10 cellular contexts compared by ENCODE assay signal in genomic region chr13:40438999-40439797, GRCh38.
DNase-seq lines count a peak whose midpoint lies in the region; ATAC-seq, FAIRE-seq and TF ChIP-seq lines count a peak whose summit lies in the region.
"Had no signal": no experiment of that assay in that cellular context is flagged by ENCODE, and none has a peak within 500 bp of the region (broad histone marks: within the 10 kb centered on the region; RNA-seq: fewer than 3 reads in every experiment).

No MANE protein-coding gene starts in this region.

- 59 to 61% methylated on average over 12 of the region's 12 CpGs for WGBS in lower leg skin, 2 donors

- TF ChIP-seq CTCF in kidney (IDR thresholded peaks at IDR 0.05; ENCODE audit: borderline replicate concordance, extremely low read depth, insufficient read depth) (no peak), lower leg skin (IDR thresholded peaks at IDR 0.05) (no peak)

- peak overlapping the region; percentile 35 to 78 for H3K27ac ChIP-seq in kidney (ENCODE audit: low read depth in 2 of 2, low read length in 2 of 2)
- H3K27ac ChIP-seq: HL-60 had no signal

- H3K4me3 ChIP-seq in adipocyte (ENCODE audit: low read length) (peak overlapping the region; percentile 72), kidney (ENCODE audit: low read length in 2 of 2) (peak overlapping the region; percentile 22 to 23), lower leg skin (ENCODE audit: low read depth, poor library complexity, severe bottlenecking) (no peak overlapping the region), H7 (ENCODE audit: insufficient read depth, low read depth, low read length) (no peak overlapping the region)

- intact Hi-C loops in kidney (cut with DNase I) (no loop called here), lower leg skin (cut with DNase I; ENCODE audit: low total_unique reads) (no loop called here)

- no peak for FAIRE-seq in kidney (lab: Jason Lieb, UNC)
- FAIRE-seq in RCC 7860 (lab: Jason Lieb, UNC): no peak

- H3K9ac ChIP-seq in adipocyte (ENCODE audit: low read length) (peak overlapping the region; percentile 91), kidney (ENCODE audit: low read length in 2 of 2) (peak overlapping the region in 1 of 2 donors; percentile 52)

- H3K4me1 ChIP-seq in adipocyte (ENCODE audit: control insufficient read depth, insufficient read depth, low read length) (peaks cover 44% of the 10 kb centered on the region), kidney (ENCODE audit: control insufficient read depth in 1 of 2, insufficient read depth in 1 of 2, low read depth in 1 of 2, low read length in 2 of 2) (peaks cover 21 to 26% of the 10 kb centered on the region in 2 donors)

- TF ChIP-seq POLR2A in lower leg skin (IDR thresholded peaks at IDR 0.05): no peak

- peak; percentile 87 for ATAC-seq in stimulated activated naive CD8-positive, alpha-beta T cell treated with anti-CD3 and anti-CD28 coated beads, Interleukin-15, Interleukin-2, amounts not matched to agents 100 U/mL and 50 U/mL, for 24 hours

- H3K27me3 ChIP-seq in adipocyte (replicated peaks; ENCODE audit: control insufficient read depth, insufficient read depth, low read length) (no peaks in the 10 kb centered on the region), H7 (ENCODE audit: control insufficient read depth, insufficient read depth, low read length) (no peaks in the 10 kb centered on the region)

- DNase-seq in NAMALWA (ENCODE audit: low spot score): peak; percentile 61
- DNase-seq in adipocyte (ENCODE audit: low read depth): peak; percentile 2
- DNase-seq in kidney: no peak
- DNase-seq in stimulated activated naive CD8-positive, alpha-beta T cell treated with anti-CD3 and anti-CD28 coated beads, Interleukin-15, Interleukin-2, amounts not matched to agents 100 U/mL and 50 U/mL, for 24 hours: peak; percentile 20
- no peak for DNase-seq in lower leg skin (ENCODE audit: low spot score in 2 of 2)
- DNase-seq in UCSD-AML1 (lab: John Stamatoyannopoulos, UW; ENCODE audit: unreplicated experiment): no peak
- no peak for DNase-seq in RCC 7860 (ENCODE audit: low spot score)
- no peak for DNase-seq in H7
- DNase-seq: SHP77 had no signal

- H3K9me3 ChIP-seq in adipocyte (ENCODE audit: control insufficient read depth, low read length): no peaks in the 10 kb centered on the region
- no peaks in the 10 kb centered on the region for H3K9me3 ChIP-seq in kidney (ENCODE audit: control insufficient read depth in 1 of 2, low read length in 2 of 2)

- H3K36me3 ChIP-seq in adipocyte (ENCODE audit: control insufficient read depth, insufficient read depth, low read length, severe bottlenecking) (no peaks in the 10 kb centered on the region), kidney (ENCODE audit: control insufficient read depth in 1 of 2, insufficient read depth in 2 of 2, low read length in 2 of 2) (no peaks in the 10 kb centered on the region), H7 (replicated peaks; ENCODE audit: control insufficient read depth, insufficient read depth, low read length) (no peaks in the 10 kb centered on the region)

Comparison
In these comparisons a context has a peak if more than half of its experiments do, and no peak if none do; other contexts are left out.
1. DNase-seq: peak in NAMALWA (single experiment), adipocyte (single experiment) and stimulated activated naive CD8-positive, alpha-beta T cell treated with anti-CD3 and anti-CD28 coated beads, Interleukin-15, Interleukin-2, amounts not matched to agents 100 U/mL and 50 U/mL, for 24 hours (single experiment); none in kidney (single experiment), lower leg skin (0 of 2), UCSD-AML1 (single experiment), RCC 7860 (single experiment) and H7 (single experiment).
2. H3K4me3 ChIP-seq: peak in adipocyte (single experiment) and kidney (2 of 2); none in lower leg skin (single experiment) and H7 (single experiment).